21 cellular contexts compared by ENCODE assay signal in genomic region chr1:77506771-77507170, GRCh38.
"Had no signal": no experiment of that assay in that cellular context is flagged by ENCODE, and none has a peak within 500 bp of the region (broad histone marks: within the 10 kb centered on the region; RNA-seq: fewer than 3 reads in every experiment).

No MANE protein-coding gene starts in this region.

- H3K36me3 ChIP-seq: cardiac muscle cell, lower lobe of right lung, thoracic aorta, upper lobe of right lung had no signal

- FAIRE-seq: keratinocyte had no signal

- H3K9me3 Mint-ChIP-seq: activated CD4-positive, alpha-beta memory T cell treated with anti-CD3 and anti-CD28 coated beads, Interleukin-2, amount 10 ng/mL, durations not matched to agents 7 days and 5 days; activated naive CD8-positive, alpha-beta T cell treated with anti-CD3 and anti-CD28 coated beads, Interleukin-2, amount 50 U/mL, for 24 hours; activated T-helper 1 cell treated with anti-CD3 and anti-CD28 coated beads, Interleukin-12 subunit alpha, Interleukin-12 subunit beta, Interleukin-2, Interleukin-4 antibody, amounts not matched to agents 30 ng/mL and 10 ng/mL and 1 ng/mL, durations not matched to agents 14 hours and 24 hours and 36 hours; natural killer cell treated with Interleukin-12 subunit alpha and Interleukin-12 subunit beta and Interleukin-15 and Interleukin-18, amount 100 ng/mL, for 72 hours had no signal

- H3K27ac Mint-ChIP-seq: activated CD4-positive, alpha-beta memory T cell treated with anti-CD3 and anti-CD28 coated beads, Interleukin-2, amount 10 ng/mL, durations not matched to agents 7 days and 5 days; activated naive CD8-positive, alpha-beta T cell treated with anti-CD3 and anti-CD28 coated beads, Interleukin-2, amount 50 U/mL, for 24 hours; activated T-helper 1 cell treated with anti-CD3 and anti-CD28 coated beads, Interleukin-12 subunit alpha, Interleukin-12 subunit beta, Interleukin-2, Interleukin-4 antibody, amounts not matched to agents 30 ng/mL and 10 ng/mL and 1 ng/mL, durations not matched to agents 14 hours and 24 hours and 36 hours; natural killer cell treated with Interleukin-12 subunit alpha and Interleukin-12 subunit beta and Interleukin-15 and Interleukin-18, amount 100 ng/mL, for 72 hours; progenitor cell of endocrine pancreas had no signal

- H3K36me3 Mint-ChIP-seq: natural killer cell treated with Interleukin-12 subunit alpha and Interleukin-12 subunit beta and Interleukin-15 and Interleukin-18, amount 100 ng/mL, for 72 hours had no signal

- H3K27me3 ChIP-seq: body of pancreas, cardiac muscle cell, upper lobe of right lung had no signal

- DNase-seq: activated CD4-positive, alpha-beta memory T cell treated with anti-CD3 and anti-CD28 coated beads, Interleukin-2, amount 10 ng/mL, durations not matched to agents 7 days and 5 days; activated CD4-positive, alpha-beta T cell treated with anti-CD3 and anti-CD28 coated beads for 48 hours; activated gamma-delta T cell; activated naive CD4-positive, alpha-beta T cell treated with anti-CD3 and anti-CD28 coated beads, Interleukin-2, amount 50 U/mL, for 16 hours; activated naive CD8-positive, alpha-beta T cell treated with anti-CD3 and anti-CD28 coated beads, Interleukin-2, amount 50 U/mL, for 24 hours; activated T-cell treated with anti-CD3 and anti-CD28 coated beads for 4 hours; anterior cingulate cortex; body of pancreas; cortex of kidney; foreskin fibroblast; lower lobe of right lung; stimulated activated CD4-positive, alpha-beta T cell treated with anti-CD3 and anti-CD28 coated beads, Interleukin-4, amount 100 ng/mL, for 24 hours; stimulated activated naive CD4-positive, alpha-beta T cell treated with Interleukin-2 at 50 U/mL for 16 hours; upper lobe of right lung had no signal

- H3K4me3 ChIP-seq: body of pancreas, cardiac muscle cell, lower lobe of right lung, thoracic aorta, upper lobe of right lung had no signal

- H3K4me3 Mint-ChIP-seq: activated CD4-positive, alpha-beta memory T cell treated with anti-CD3 and anti-CD28 coated beads, Interleukin-2, amount 10 ng/mL, durations not matched to agents 7 days and 5 days; activated naive CD8-positive, alpha-beta T cell treated with anti-CD3 and anti-CD28 coated beads, Interleukin-2, amount 50 U/mL, for 24 hours; activated T-helper 1 cell treated with anti-CD3 and anti-CD28 coated beads, Interleukin-12 subunit alpha, Interleukin-12 subunit beta, Interleukin-2, Interleukin-4 antibody, amounts not matched to agents 30 ng/mL and 10 ng/mL and 1 ng/mL, durations not matched to agents 14 hours and 24 hours and 36 hours; natural killer cell treated with Interleukin-12 subunit alpha and Interleukin-12 subunit beta and Interleukin-15 and Interleukin-18, amount 100 ng/mL, for 72 hours had no signal

- H3K4me1 Mint-ChIP-seq: activated CD4-positive, alpha-beta memory T cell treated with anti-CD3 and anti-CD28 coated beads, Interleukin-2, amount 10 ng/mL, durations not matched to agents 7 days and 5 days had no signal

- H3K27ac ChIP-seq: body of pancreas, cardiac muscle cell, epithelial cell of prostate, lower lobe of right lung, thoracic aorta, upper lobe of right lung had no signal

- H3K27me3 Mint-ChIP-seq: activated CD4-positive, alpha-beta memory T cell treated with anti-CD3 and anti-CD28 coated beads, Interleukin-2, amount 10 ng/mL, durations not matched to agents 7 days and 5 days; activated naive CD8-positive, alpha-beta T cell treated with anti-CD3 and anti-CD28 coated beads, Interleukin-2, amount 50 U/mL, for 24 hours; progenitor cell of endocrine pancreas had no signal

- H3K9me3 ChIP-seq: body of pancreas, lower lobe of right lung, thoracic aorta, upper lobe of right lung had no signal

- H3K4me1 ChIP-seq: body of pancreas, lower lobe of right lung, upper lobe of right lung had no signal
